2 cellular contexts compared by ENCODE assay signal in genomic region chr5:95878417-95879323, GRCh38.
TF ChIP-seq lines count a peak whose summit lies in the region.

No MANE protein-coding gene starts in this region.

TF ChIP-seq in A549, 52 proteins besides CTCF, POLR2A, EP300 and RAD21 (continued from another document):
- TF ChIP-seq USF2 (IDR thresholded peaks at IDR 0.05) (no peak), FOSB (CRISPR knock-in tag; IDR thresholded peaks at IDR 0.05) (no peak), ZNF302 (CRISPR knock-in tag; IDR thresholded peaks at IDR 0.05) (no peak), TFCP2L1 (CRISPR knock-in tag; IDR thresholded peaks at IDR 0.05) (no peak), ZFP36 (IDR thresholded peaks at IDR 0.05; ENCODE audit: borderline replicate concordance, partially characterized antibody) (no peak)

TF ChIP-seq in IMR-90, 13 proteins besides CTCF, POLR2A, EP300 and RAD21 (continued from another document):
- TF ChIP-seq USF2 (IDR thresholded peaks at IDR 0.05; ENCODE audit: low read depth, low read length) = no peak
